8 cellular contexts compared by ENCODE assay signal in the genomic region with DNA sequence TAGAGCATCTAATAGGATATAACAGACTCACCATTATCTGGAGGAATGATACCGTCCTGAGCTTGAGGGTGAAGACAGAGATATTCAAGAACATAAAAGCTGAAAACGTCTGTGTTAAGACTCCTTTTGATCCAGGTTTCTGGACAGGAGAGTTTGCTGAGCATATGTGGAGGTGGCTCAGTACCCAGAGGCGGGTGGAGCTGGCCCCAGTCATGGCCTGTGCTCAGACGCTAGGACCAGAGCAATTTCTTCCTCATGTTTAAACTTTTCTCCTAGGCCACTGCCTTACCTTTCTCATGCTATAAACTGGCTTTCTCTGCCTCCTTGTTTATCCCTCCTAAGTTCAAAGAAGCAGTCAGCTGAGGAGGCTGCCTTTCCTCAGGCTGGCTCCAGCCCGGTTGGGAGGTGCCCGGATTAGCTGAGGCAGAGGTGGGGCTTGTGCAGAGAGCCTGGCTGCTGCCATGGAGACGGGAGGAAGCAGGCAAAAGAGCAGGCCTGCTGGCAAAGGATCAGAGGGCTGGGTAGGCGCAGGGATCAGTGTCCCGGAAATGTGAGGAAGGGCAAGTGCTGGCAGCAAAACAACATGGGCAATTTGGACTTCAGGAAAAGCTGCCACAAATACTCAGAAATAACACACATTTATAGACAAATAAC. TPM values are rescaled to one million over a fixed set of nuclear protein-coding genes. Genes with fewer than 3 reads are reported as not detected.
DNase-seq lines count a peak whose midpoint lies in the region; ATAC-seq and TF ChIP-seq lines count a peak whose summit lies in the region.

No MANE protein-coding gene starts in this region.

- H3K36me3 ChIP-seq in uterus, result no peaks in the 10 kb centered on the region
- peaks cover 35% of the 10 kb centered on the region for H3K36me3 ChIP-seq in effector memory CD4-positive, alpha-beta T cell (ENCODE audit: control insufficient read depth, insufficient read depth, low read length)

- peaks cover 0 to 5% of the 10 kb centered on the region in 2 donors for H3K4me1 ChIP-seq in uterus
- H3K4me1 ChIP-seq in effector memory CD4-positive, alpha-beta T cell (ENCODE audit: control insufficient read depth, insufficient read depth, low read length, poor library complexity, severe bottlenecking), result no peaks in the 10 kb centered on the region

- TF ChIP-seq CTCF in epithelial cell of esophagus (IDR thresholded peaks at IDR 0.05; ENCODE audit: insufficient read depth, low read depth, low read length, missing control alignments) (no peak), mesothelial cell of epicardium (IDR thresholded peaks at IDR 0.05; ENCODE audit: unreplicated experiment) (no peak), uterus (IDR thresholded peaks at IDR 0.05) (no peak)

- no peak overlapping the region for H3K4me3 Mint-ChIP-seq in mesothelial cell of epicardium

- peaks cover 14% of the 10 kb centered on the region for H3K36me3 Mint-ChIP-seq in mesothelial cell of epicardium

- peak overlapping the region; percentile 90 for H3K27ac Mint-ChIP-seq in mesothelial cell of epicardium

- H3K9me3 Mint-ChIP-seq in mesothelial cell of epicardium, result no peaks in the 10 kb centered on the region

- DNase-seq in ELR (ENCODE audit: low read depth) (peak; percentile 87), NCI-H82 treated with DMSO at 0.1 percent for 48 hours (lab: John Stamatoyannopoulos, UW; ENCODE audit: unreplicated experiment) (peak; percentile 53), epithelial cell of esophagus (ENCODE audit: low read depth) (peak; percentile 87), mesothelial cell of epicardium (ENCODE audit: low spot score in 2 of 2, unreplicated experiment in 2 of 2) (peak; percentile 37 to 68), uterus (peak; percentile 84 to 92)
- DNase-seq in effector memory CD4-positive, alpha-beta T cell, result no peak

- peaks cover 7% of the 10 kb centered on the region for H3K4me1 Mint-ChIP-seq in mesothelial cell of epicardium

- H3K27me3 ChIP-seq in uterus, result no peaks in the 10 kb centered on the region
- no peaks in the 10 kb centered on the region for H3K27me3 ChIP-seq in effector memory CD4-positive, alpha-beta T cell (replicated peaks; ENCODE audit: control insufficient read depth, insufficient read depth, low read length, poor library complexity, severe bottlenecking)

- ATAC-seq in GM21526 (IDR thresholded peaks at IDR 0.05; ENCODE audit: low FRiP score, unreplicated experiment) (no peak), GM19035 (IDR thresholded peaks at IDR 0.05; ENCODE audit: unreplicated experiment) (no peak)

- peak; percentile 13 to 24 for TF ChIP-seq POLR2A in uterus (IDR thresholded peaks at IDR 0.05)

- H3K27me3 Mint-ChIP-seq in mesothelial cell of epicardium (ENCODE audit: low read depth), result no peaks in the 10 kb centered on the region

- H3K27ac ChIP-seq in uterus, result peak overlapping the region; percentile 77 to 92
- H3K27ac ChIP-seq in effector memory CD4-positive, alpha-beta T cell (ENCODE audit: insufficient read depth, low read length, poor library complexity, severe bottlenecking), result no peak overlapping the region

- H3K4me3 ChIP-seq in epithelial cell of esophagus (ENCODE audit: low read length), result no peak overlapping the region
- no peak overlapping the region for H3K4me3 ChIP-seq in uterus
- H3K4me3 ChIP-seq in effector memory CD4-positive, alpha-beta T cell (ENCODE audit: insufficient read depth, low read depth, low read length, poor library complexity, severe bottlenecking), result no peak overlapping the region

- intact Hi-C loops in uterus (cut with DNase I; ENCODE audit: low total_unique reads), result no loop called here

- H3K9me3 ChIP-seq in uterus, result no peaks in the 10 kb centered on the region
- H3K9me3 ChIP-seq in effector memory CD4-positive, alpha-beta T cell (ENCODE audit: control insufficient read depth, low read length), result no peaks in the 10 kb centered on the region

RNA-seq across cellular contexts. Expression of a gene that starts 13.7 kb away (rescaled TPM):
- 35.4 to 38.8 TPM (median 36.0 TPM) in 3 replicates for total RNA-seq in mesothelial cell of epicardium
- 10 to 100 TPM in 3 of 4 donors, not detected in 1; 26.9 to 51.5 (median 31.6) TPM for total RNA-seq in uterus

RNA-seq across cellular contexts. Expression of a gene that starts 14.0 kb away (rescaled TPM):
- total RNA-seq in mesothelial cell of epicardium (21.8 to 23.5 TPM (median 22.2 TPM) in 3 replicates), uterus (10 to 100 TPM; 13.8 to 43.6 (median 33.1) TPM)

RNA-seq across cellular contexts. Expression of a gene that starts 47.5 kb away (rescaled TPM):
- total RNA-seq in mesothelial cell of epicardium (8.7 to 9.5 TPM (median 9.5 TPM) in 3 replicates), uterus (10 to 100 TPM in 2 of 4 donors, 1 to 10 TPM in 2; 3.6 to 26.5 (median 8.7) TPM)

RNA-seq across cellular contexts. Expression of a gene that starts 52.5 kb away (rescaled TPM):
- 156 to 163 TPM (median 157 TPM) in 3 replicates for total RNA-seq in mesothelial cell of epicardium
- 100 to 1,000 TPM; 130 to 459 (median 285) TPM for total RNA-seq in uterus

RNA-seq across cellular contexts. Expression of a gene that starts 53.9 kb away (rescaled TPM):
- total RNA-seq in mesothelial cell of epicardium (50.6 to 56.7 TPM (median 53.3 TPM) in 3 replicates), uterus (100 to 1,000 TPM in 3 of 4 donors, 10 to 100 TPM in 1; 96.2 to 291 (median 218) TPM)

Comparison
In these comparisons a context has a peak if more than half of its experiments do, and no peak if none do; other contexts are left out.
1. DNase-seq: peak in ELR (single experiment), NCI-H82 treated with DMSO at 0.1 percent for 48 hours (single experiment), epithelial cell of esophagus (single experiment), mesothelial cell of epicardium (2 of 2) and uterus (2 of 2); none in effector memory CD4-positive, alpha-beta T cell (0 of 3).